ENCODE assay signal across 9 cellular contexts in the genomic region with DNA sequence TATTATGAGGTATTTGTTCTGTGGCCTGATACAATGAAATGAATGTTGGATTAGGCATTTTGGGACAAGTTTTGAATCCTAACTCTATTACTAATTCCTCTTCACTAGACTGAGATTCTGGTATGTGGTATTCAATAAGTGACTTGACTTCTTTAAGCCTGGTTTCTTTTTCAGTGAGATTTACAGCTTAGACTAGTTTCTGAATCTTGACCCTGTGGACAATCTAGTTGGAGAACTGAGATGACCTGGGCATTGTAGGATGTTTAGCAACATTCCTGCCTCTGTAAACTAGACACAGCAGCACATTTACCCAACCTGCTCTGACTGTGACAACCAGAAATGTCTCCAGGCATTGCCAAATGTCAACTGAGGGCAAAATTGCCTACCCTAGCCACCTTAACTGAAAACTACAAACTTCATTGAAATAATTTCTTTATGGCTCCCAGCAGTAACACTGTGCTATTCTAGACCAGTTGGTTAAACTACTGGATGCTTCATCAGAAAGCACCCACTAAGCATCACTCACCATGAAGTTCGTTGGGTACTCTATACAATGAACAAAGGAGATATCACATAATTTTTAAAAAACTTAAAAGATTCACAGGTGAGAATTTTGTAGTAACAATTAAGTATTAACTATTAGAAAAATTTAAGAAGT. TPM values are rescaled to one million over a fixed set of nuclear protein-coding genes. Genes with fewer than 3 reads are reported as not detected.
DNase-seq lines count a peak whose midpoint lies in the region; ATAC-seq and TF ChIP-seq lines count a peak whose summit lies in the region.
"Had no signal": no experiment of that assay in that cellular context is flagged by ENCODE, and none has a peak within 500 bp of the region (broad histone marks: within the 10 kb centered on the region; RNA-seq: fewer than 3 reads in every experiment).

No MANE protein-coding gene starts in this region.

- no peaks in the 10 kb centered on the region for H3K27me3 ChIP-seq in adipocyte (replicated peaks; ENCODE audit: control insufficient read depth, insufficient read depth, low read length)
- no peaks in the 10 kb centered on the region for H3K27me3 ChIP-seq in spleen (replicated peaks in 1 of 7)
- H3K27me3 ChIP-seq in BE2C, result no peaks in the 10 kb centered on the region
- H3K27me3 ChIP-seq: foreskin keratinocyte had no signal

- no peak overlapping the region for H3K4me3 ChIP-seq in adipocyte (ENCODE audit: low read length)
- peak overlapping the region in 1 of 8 donors; percentile 57 for H3K4me3 ChIP-seq in spleen
- no peak overlapping the region for H3K4me3 ChIP-seq in coronary artery
- no peak overlapping the region for H3K4me3 ChIP-seq in BE2C (ENCODE audit: low read depth, low read length)

- ATAC-seq in HG03066 (IDR thresholded peaks at IDR 0.05; ENCODE audit: low read depth, unreplicated experiment), result peak; percentile 38
- ATAC-seq: foreskin keratinocyte had no signal

- TF ChIP-seq CTCF in spleen (IDR thresholded peaks at IDR 0.05 in 8 of 11, conservative IDR thresholded peaks at IDR 0.05 in 3 of 11) (no peak), coronary artery (IDR thresholded peaks at IDR 0.05) (no peak), BE2C (IDR thresholded peaks at IDR 0.05; ENCODE audit: low read depth, low read length) (no peak)

- WGBS in spleen, 5 donors, result 63 to 74% (median 73%) methylated on average over 1 of the region's 1 CpG

- peak; percentile 60 for DNase-seq in SIG-M5 treated with dmso at 0.1 percent for 504 hours (lab: John Stamatoyannopoulos, UW; ENCODE audit: unreplicated experiment)
- no peak for DNase-seq in SIG-M5 (lab: John Stamatoyannopoulos, UW)
- DNase-seq in adipocyte (ENCODE audit: low read depth), result peak; percentile 54
- no peak for DNase-seq in spleen
- no peak for DNase-seq in coronary artery (ENCODE audit: low spot score)
- DNase-seq in T-helper 9 cell, result no peak
- DNase-seq in BE2C, result no peak
- DNase-seq: foreskin keratinocyte had no signal

- no peaks in the 10 kb centered on the region for H3K9me3 ChIP-seq in adipocyte (ENCODE audit: control insufficient read depth, low read length)
- H3K9me3 ChIP-seq in spleen, result no peaks in the 10 kb centered on the region
- no peaks in the 10 kb centered on the region for H3K9me3 ChIP-seq in BE2C

- H3K27ac ChIP-seq in spleen (peak overlapping the region; percentile 7 to 91 (median 86)), coronary artery (no peak overlapping the region)
- H3K27ac ChIP-seq: foreskin keratinocyte had no signal

- H3K36me3 ChIP-seq in adipocyte (ENCODE audit: control insufficient read depth, insufficient read depth, low read length, severe bottlenecking), result no peaks in the 10 kb centered on the region
- peaks cover 0 to 13% (median 0%) of the 10 kb centered on the region in 6 donors for H3K36me3 ChIP-seq in spleen
- H3K36me3 ChIP-seq in BE2C, result no peaks in the 10 kb centered on the region

- H3K9ac ChIP-seq in adipocyte (ENCODE audit: low read length), result no peak overlapping the region

- intact Hi-C loops in spleen (cut with DNase I; ENCODE audit: low total_unique reads), result no loop called here

- TF ChIP-seq POLR2A in spleen (IDR thresholded peaks at IDR 0.05), result no peak

- H3K4me1 ChIP-seq in adipocyte (ENCODE audit: control insufficient read depth, insufficient read depth, low read length), result peaks cover 25% of the 10 kb centered on the region
- H3K4me1 ChIP-seq in spleen, result peaks cover 17 to 100% (median 95%) of the 10 kb centered on the region in 6 donors
- peaks cover 18% of the 10 kb centered on the region for H3K4me1 ChIP-seq in BE2C

RNA-seq across cellular contexts. Expression of a gene that starts 16.8 kb away (rescaled TPM):
- total RNA-seq in spleen, result 100 to 1,000 TPM; 439 to 716 (median 526) TPM
- polyA plus RNA-seq in spleen, result 10 to 100 TPM; 79.2 to 99.3 (median 92.4) TPM
- polyA plus RNA-seq in BE2C (2012; ENCODE audit: insufficient read depth, insufficient read length, low read depth), result 0.60 TPM
- total RNA-seq: foreskin keratinocyte had no signal
- polyA plus RNA-seq: foreskin keratinocyte had no signal

Comparison
In these comparisons a context has a peak if more than half of its experiments do, and no peak if none do; other contexts are left out.
1. DNase-seq: peak in SIG-M5 treated with dmso at 0.1 percent for 504 hours (single experiment) and adipocyte (single experiment); none in SIG-M5 (single experiment), spleen (single experiment), coronary artery (single experiment), T-helper 9 cell (single experiment) and BE2C (single experiment).
2. H3K27ac ChIP-seq: peak in spleen (8 of 8); none in coronary artery (0 of 2).